In the genomic region with DNA sequence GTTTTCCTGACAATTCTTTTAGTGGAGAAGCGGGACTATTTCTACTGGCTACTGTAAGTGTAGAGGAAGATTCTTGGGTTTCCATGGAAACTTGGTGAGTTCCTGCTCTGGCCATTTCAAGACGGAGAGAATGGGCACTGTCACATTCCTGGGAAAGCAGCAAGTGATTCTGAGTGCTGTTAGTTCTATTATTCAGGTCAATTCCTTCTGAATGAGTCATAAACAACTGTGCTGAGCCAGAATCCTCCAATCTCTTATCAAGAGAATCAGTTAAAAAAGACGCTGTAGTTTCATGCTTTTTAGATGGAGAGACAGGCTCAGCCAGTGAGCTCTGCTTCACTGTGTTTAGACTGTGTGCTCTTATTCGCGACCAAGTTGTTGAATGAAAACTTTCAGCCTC, we compare ENCODE assay signal across 11 cellular contexts. TPM values are rescaled to one million over a fixed set of nuclear protein-coding genes. Genes with fewer than 3 reads are reported as not detected.
DNase-seq lines count a peak whose midpoint lies in the region; ATAC-seq and TF ChIP-seq lines count a peak whose summit lies in the region.
"Had no signal": no experiment of that assay in that cellular context is flagged by ENCODE, and none has a peak within 500 bp of the region (broad histone marks: within the 10 kb centered on the region; RNA-seq: fewer than 3 reads in every experiment).

No MANE protein-coding gene starts in this region.

- no peak for DNase-seq in natural killer cell
- no peak for DNase-seq in natural killer cell treated with Interleukin-12 subunit alpha and Interleukin-12 subunit beta and Interleukin-15 and Interleukin-18, amount 100 ng/mL, for 72 hours (ENCODE audit: low spot score)
- DNase-seq in amniotic epithelial cell (ENCODE audit: low read depth), result peak; percentile 92
- DNase-seq in islet precursor cell, result peak; percentile 96
- no peak for DNase-seq in DMS153 (lab: John Stamatoyannopoulos, UW)
- no peak for DNase-seq in glutamatergic neuron
- DNase-seq: activated T-cell treated with anti-CD3 and anti-CD28 coated beads for 4 hours, immature natural killer cell, NCI-H1417 treated with DMSO at 0.1 percent for 48 hours had no signal

- peak overlapping the region in 1 of 4 donors; percentile 21 for H3K27ac ChIP-seq in gastroesophageal sphincter

- H3K4me1 ChIP-seq in gastroesophageal sphincter, result peaks cover 0 to 39% (median 7%) of the 10 kb centered on the region in 3 donors

- peaks cover 0 to 78% of the 10 kb centered on the region in 2 donors for H3K36me3 ChIP-seq in gastroesophageal sphincter

- peak overlapping the region; percentile 58 to 62 for H3K27ac Mint-ChIP-seq in natural killer cell
- peak overlapping the region in 1 of 2 donors; percentile 15 for H3K27ac Mint-ChIP-seq in natural killer cell treated with Interleukin-12 subunit alpha and Interleukin-12 subunit beta and Interleukin-15 and Interleukin-18, amount 100 ng/mL, for 72 hours
- H3K27ac Mint-ChIP-seq in glutamatergic neuron (ENCODE audit: unreplicated experiment), result no peak overlapping the region

- peaks cover 29 to 32% of the 10 kb centered on the region in 2 donors for H3K4me1 Mint-ChIP-seq in natural killer cell
- peaks cover 10 to 19% of the 10 kb centered on the region in 2 donors for H3K4me1 Mint-ChIP-seq in natural killer cell treated with Interleukin-12 subunit alpha and Interleukin-12 subunit beta and Interleukin-15 and Interleukin-18, amount 100 ng/mL, for 72 hours (ENCODE audit: low read depth in 2 of 2)
- H3K4me1 Mint-ChIP-seq in glutamatergic neuron (ENCODE audit: low read depth, unreplicated experiment), result no peaks in the 10 kb centered on the region

- no peaks in the 10 kb centered on the region for H3K9me3 Mint-ChIP-seq in natural killer cell
- no peaks in the 10 kb centered on the region for H3K9me3 Mint-ChIP-seq in natural killer cell treated with Interleukin-12 subunit alpha and Interleukin-12 subunit beta and Interleukin-15 and Interleukin-18, amount 100 ng/mL, for 72 hours
- H3K9me3 Mint-ChIP-seq in glutamatergic neuron (ENCODE audit: unreplicated experiment), result no peaks in the 10 kb centered on the region
- H3K9me3 Mint-ChIP-seq: immature natural killer cell had no signal

- H3K4me3 ChIP-seq in gastroesophageal sphincter, result no peak overlapping the region

- intact Hi-C loops in natural killer cell (cut with micrococcal nuclease), result no loop called here

- peaks cover 0 to 10% (median 0%) of the 10 kb centered on the region in 3 donors for H3K9me3 ChIP-seq in gastroesophageal sphincter

- no peak for TF ChIP-seq EP300 in gastroesophageal sphincter (IDR thresholded peaks at IDR 0.05)

- no peaks in the 10 kb centered on the region for H3K27me3 ChIP-seq in gastroesophageal sphincter

- H3K36me3 Mint-ChIP-seq in natural killer cell (peaks cover 14% of the 10 kb centered on the region), glutamatergic neuron (ENCODE audit: unreplicated experiment) (peaks cover 10% of the 10 kb centered on the region)
- H3K36me3 Mint-ChIP-seq in natural killer cell treated with Interleukin-12 subunit alpha and Interleukin-12 subunit beta and Interleukin-15 and Interleukin-18, amount 100 ng/mL, for 72 hours, result peaks cover 13% of the 10 kb centered on the region

- no peak for ATAC-seq in natural killer cell
- no peak for ATAC-seq in natural killer cell treated with Interleukin-12 subunit alpha and Interleukin-12 subunit beta and Interleukin-15 and Interleukin-18, amount 100 ng/mL, for 72 hours
- no peak for ATAC-seq in HG02759 (IDR thresholded peaks at IDR 0.05; ENCODE audit: unreplicated experiment)
- ATAC-seq in gastroesophageal sphincter, result no peak

- H3K4me3 Mint-ChIP-seq in natural killer cell, result no peak overlapping the region
- H3K4me3 Mint-ChIP-seq in natural killer cell treated with Interleukin-12 subunit alpha and Interleukin-12 subunit beta and Interleukin-15 and Interleukin-18, amount 100 ng/mL, for 72 hours, result no peak overlapping the region
- H3K4me3 Mint-ChIP-seq in glutamatergic neuron (ENCODE audit: unreplicated experiment), result no peak overlapping the region
- H3K4me3 Mint-ChIP-seq: immature natural killer cell had no signal

- H3K27me3 Mint-ChIP-seq in natural killer cell (ENCODE audit: low read depth in 2 of 2) (no peaks in the 10 kb centered on the region), glutamatergic neuron (ENCODE audit: unreplicated experiment) (no peaks in the 10 kb centered on the region)
- H3K27me3 Mint-ChIP-seq in natural killer cell treated with Interleukin-12 subunit alpha and Interleukin-12 subunit beta and Interleukin-15 and Interleukin-18, amount 100 ng/mL, for 72 hours, result no peaks in the 10 kb centered on the region

- WGBS in gastroesophageal sphincter (ENCODE audit: low coverage in 1 of 2), 2 donors, result 50% methylated on average over 5 of the region's 5 CpGs

- no peak for TF ChIP-seq CTCF in natural killer cell (IDR thresholded peaks at IDR 0.05)
- no peak for TF ChIP-seq CTCF in glutamatergic neuron (IDR thresholded peaks at IDR 0.05; ENCODE audit: partially characterized antibody, unreplicated experiment)
- TF ChIP-seq CTCF in gastroesophageal sphincter (IDR thresholded peaks at IDR 0.05), result no peak

- TF ChIP-seq POLR2A in gastroesophageal sphincter (IDR thresholded peaks at IDR 0.05), result no peak

RNA-seq across cellular contexts. Expression of gene AKAP10, which starts 19.6 kb away (rescaled TPM):
- total RNA-seq in natural killer cell (10 to 100 TPM; 46.2 to 60.9 (median 48.6) TPM), glutamatergic neuron (ENCODE audit: unreplicated experiment) (29.8 TPM), gastroesophageal sphincter (10 to 100 TPM; 22.6 to 46.4 (median 24.4) TPM)
- total RNA-seq in natural killer cell treated with Interleukin-12 subunit alpha and Interleukin-12 subunit beta and Interleukin-15 and Interleukin-18, amount 100 ng/mL, for 72 hours, result 10 to 100 TPM; 46.0 to 66.7 TPM

RNA-seq across cellular contexts. Expression of gene SPECC1, which starts 51.1 kb away (rescaled TPM):
- total RNA-seq in natural killer cell (10 to 100 TPM; 29.3 to 45.1 (median 37.2) TPM), glutamatergic neuron (ENCODE audit: unreplicated experiment) (60.6 TPM), gastroesophageal sphincter (10 to 100 TPM; 22.5 to 36.3 (median 33.2) TPM)
- 10 to 100 TPM; 27.6 to 28.1 TPM for total RNA-seq in natural killer cell treated with Interleukin-12 subunit alpha and Interleukin-12 subunit beta and Interleukin-15 and Interleukin-18, amount 100 ng/mL, for 72 hours

Comparison
In these comparisons a context has a peak if more than half of its experiments do, and no peak if none do; other contexts are left out.
1. DNase-seq: peak in amniotic epithelial cell (single experiment) and islet precursor cell (single experiment); none in natural killer cell (single experiment), natural killer cell treated with Interleukin-12 subunit alpha and Interleukin-12 subunit beta and Interleukin-15 and Interleukin-18, amount 100 ng/mL, for 72 hours (single experiment), DMS153 (single experiment) and glutamatergic neuron (single experiment).